Comparison of ENCODE assay signal across 9 cellular contexts in the genomic region with DNA sequence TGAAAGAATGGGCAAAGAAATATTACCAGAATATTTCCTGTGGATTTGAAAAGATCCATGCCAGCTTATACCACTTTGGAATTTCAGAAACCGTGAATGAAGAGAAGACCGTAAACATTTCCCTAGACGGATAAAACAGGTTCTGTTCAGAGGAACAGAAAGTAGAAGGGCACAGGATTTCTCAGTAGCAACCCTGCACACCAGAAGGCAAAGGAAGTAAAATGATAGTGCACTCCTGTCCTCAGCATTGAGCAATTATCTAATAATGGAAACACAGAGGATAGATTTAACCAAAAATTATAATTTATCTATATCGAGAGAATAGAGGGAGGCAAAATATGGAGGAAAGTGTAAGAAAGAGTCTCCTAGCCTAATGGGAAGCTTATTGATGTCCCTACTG.
DNase-seq lines count a peak whose midpoint lies in the region; ATAC-seq and TF ChIP-seq lines count a peak whose summit lies in the region.
"Had no signal": no experiment of that assay in that cellular context is flagged by ENCODE, and none has a peak within 500 bp of the region (broad histone marks: within the 10 kb centered on the region; RNA-seq: fewer than 3 reads in every experiment).

No MANE protein-coding gene starts in this region.

- 40 to 58% methylated on average over 4 of the region's 4 CpGs for WGBS in heart right ventricle, 2 donors

- H3K27me3 ChIP-seq in heart right ventricle (no peaks in the 10 kb centered on the region), left lung (no peaks in the 10 kb centered on the region), uterus (no peaks in the 10 kb centered on the region)

- peaks cover 42% of the 10 kb centered on the region for H3K4me1 Mint-ChIP-seq in nephron progenitor cell

- DNase-seq in heart right ventricle (no peak), left cardiac atrium (no peak), left lung (no peak), uterus (no peak), nephron progenitor cell (no peak)
- no peak for DNase-seq in activated CD8-positive, alpha-beta memory T cell treated with anti-CD3 and anti-CD28 coated beads, Interleukin-2, amount 50 U/mL, for 4 hours
- DNase-seq in stimulated activated CD4-positive, alpha-beta T cell treated with anti-CD3 and anti-CD28 coated beads, Interleukin-1b, Interleukin-23, amount 100 ng/mL, for 48 hours: no peak
- DNase-seq: stimulated activated CD8-positive, alpha-beta memory T cell treated with anti-CD3 and anti-CD28 coated beads, Interleukin-4, amount 100 ng/mL, for 48 hours had no signal

- H3K36me3 Mint-ChIP-seq in nephron progenitor cell (ENCODE audit: low read depth): no peaks in the 10 kb centered on the region

- H3K27ac ChIP-seq in heart right ventricle: peak overlapping the region in 8 of 10 donors; percentile 37 to 75 (median 57)
- peak overlapping the region; percentile 2; the same call in 1 of the 2 replicates for H3K27ac ChIP-seq in VCaP
- H3K27ac ChIP-seq in left lung: peak overlapping the region in 1 of 2 donors; percentile 74
- peak overlapping the region; percentile 56 to 66 for H3K27ac ChIP-seq in uterus

- intact Hi-C loops in heart right ventricle (cut with DNase I) (no loop called here), left cardiac atrium (cut with DNase I) (loop anchor here in 1 of 2 donors (5.0 kb wide), 1 partner anchor 57 kb away; no protein-coding TSS in a partner anchor), left lung (cut with DNase I) (no loop called here), uterus (cut with DNase I; ENCODE audit: low total_unique reads) (no loop called here)

- H3K9me3 Mint-ChIP-seq in nephron progenitor cell: peaks cover 15% of the 10 kb centered on the region

- peak in 1 of 8 donors; percentile 43 for ATAC-seq in heart right ventricle
- no peak for ATAC-seq in left cardiac atrium
- peak; percentile 37 for ATAC-seq in left lung

- peaks cover 29% of the 10 kb centered on the region for H3K27me3 Mint-ChIP-seq in nephron progenitor cell (ENCODE audit: low read depth, poor library complexity)

- no peak for TF ChIP-seq POLR2A in uterus (IDR thresholded peaks at IDR 0.05)

- H3K4me1 ChIP-seq in heart right ventricle (peaks cover 6 to 45% (median 25%) of the 10 kb centered on the region in 9 donors), left lung (peaks cover 3 to 9% of the 10 kb centered on the region in 2 donors), uterus (no peaks in the 10 kb centered on the region)

- no peak overlapping the region for H3K27ac Mint-ChIP-seq in nephron progenitor cell

- H3K4me3 ChIP-seq in heart right ventricle: peak overlapping the region in 3 of 10 donors; percentile 20 to 36 (median 35)
- H3K4me3 ChIP-seq in left lung: no peak overlapping the region
- H3K4me3 ChIP-seq in uterus: no peak overlapping the region

- peaks cover 0 to 17% (median 8%) of the 10 kb centered on the region in 11 donors for H3K9me3 ChIP-seq in heart right ventricle
- peaks cover 0 to 17% of the 10 kb centered on the region in 2 donors for H3K9me3 ChIP-seq in left lung
- no peaks in the 10 kb centered on the region for H3K9me3 ChIP-seq in uterus

- TF ChIP-seq CTCF in heart right ventricle (IDR thresholded peaks at IDR 0.05) (no peak), VCaP (conservative IDR thresholded peaks at IDR 0.05) (no peak), left lung (IDR thresholded peaks at IDR 0.05) (no peak), uterus (IDR thresholded peaks at IDR 0.05) (no peak), nephron progenitor cell (IDR thresholded peaks at IDR 0.05) (no peak)

- no peak overlapping the region for H3K4me3 Mint-ChIP-seq in nephron progenitor cell

- H3K36me3 ChIP-seq in heart right ventricle (no peaks in the 10 kb centered on the region), left lung (no peaks in the 10 kb centered on the region), uterus (no peaks in the 10 kb centered on the region)
